Comparison of ENCODE assay signal across 23 cellular contexts in genomic region chr6:54602591-54602990, GRCh38.
"Had no signal": no experiment of that assay in that cellular context is flagged by ENCODE, and none has a peak within 500 bp of the region (broad histone marks: within the 10 kb centered on the region; RNA-seq: fewer than 3 reads in every experiment).

No MANE protein-coding gene starts in this region.

- ATAC-seq: naive thymus-derived CD4-positive, alpha-beta T cell; natural killer cell treated with Interleukin-12 subunit alpha and Interleukin-12 subunit beta and Interleukin-15 and Interleukin-18, amount 100 ng/mL, for 72 hours; right lobe of liver had no signal

- H3K27ac Mint-ChIP-seq: mesothelial cell of epicardium; naive thymus-derived CD4-positive, alpha-beta T cell; natural killer cell treated with Interleukin-12 subunit alpha and Interleukin-12 subunit beta and Interleukin-15 and Interleukin-18, amount 100 ng/mL, for 72 hours; progenitor cell of endocrine pancreas; stimulated activated naive CD8-positive, alpha-beta T cell treated with anti-CD3 and anti-CD28 coated beads, Interleukin-15, Interleukin-2, amounts not matched to agents 100 ng/mL and 50 ng/mL, for 24 hours; type B pancreatic cell had no signal

- H3K36me3 Mint-ChIP-seq: mesothelial cell of epicardium; naive thymus-derived CD4-positive, alpha-beta T cell; natural killer cell treated with Interleukin-12 subunit alpha and Interleukin-12 subunit beta and Interleukin-15 and Interleukin-18, amount 100 ng/mL, for 72 hours; type B pancreatic cell had no signal

- H3K4me3 ChIP-seq: hepatocyte, left ventricle myocardium inferior, lung, ovary, right atrium auricular region, right lobe of liver, smooth muscle cell, tibial nerve, vagina had no signal

- H3K4me3 Mint-ChIP-seq: mesothelial cell of epicardium; naive thymus-derived CD4-positive, alpha-beta T cell; natural killer cell treated with Interleukin-12 subunit alpha and Interleukin-12 subunit beta and Interleukin-15 and Interleukin-18, amount 100 ng/mL, for 72 hours; stimulated activated naive CD8-positive, alpha-beta T cell treated with anti-CD3 and anti-CD28 coated beads, Interleukin-15, Interleukin-2, amounts not matched to agents 100 ng/mL and 50 ng/mL, for 24 hours; type B pancreatic cell had no signal

- DNase-seq: islet precursor cell; left ventricle myocardium inferior; mesendoderm; naive thymus-derived CD4-positive, alpha-beta T cell; ovary; right lobe of liver; stimulated activated CD4-positive, alpha-beta T cell treated with anti-CD3 and anti-CD28 coated beads, Interleukin-12 subunit alpha, Interleukin-12 subunit beta, amount 100 ng/mL, for 4 hours; stimulated activated CD4-positive, alpha-beta T cell treated with anti-CD3 and anti-CD28 coated beads, Interleukin-15, amount 100 ng/mL, for 24 hours; stimulated activated CD4-positive, alpha-beta T cell treated with anti-CD3 and anti-CD28 coated beads, Interleukin-2, amount 100 ng/mL, for 24 hours; stimulated activated CD4-positive, alpha-beta T cell treated with anti-CD3 and anti-CD28 coated beads, Interleukin-4, amount 100 ng/mL, for 1 hour; stimulated activated naive CD4-positive, alpha-beta T cell; substantia nigra had no signal

- H3K9me3 Mint-ChIP-seq: stimulated activated naive CD8-positive, alpha-beta T cell treated with anti-CD3 and anti-CD28 coated beads, Interleukin-15, Interleukin-2, amounts not matched to agents 100 ng/mL and 50 ng/mL, for 24 hours; type B pancreatic cell had no signal

- H3K4me1 Mint-ChIP-seq: naive thymus-derived CD4-positive, alpha-beta T cell had no signal

- H3K27me3 Mint-ChIP-seq: naive thymus-derived CD4-positive, alpha-beta T cell; natural killer cell treated with Interleukin-12 subunit alpha and Interleukin-12 subunit beta and Interleukin-15 and Interleukin-18, amount 100 ng/mL, for 72 hours; progenitor cell of endocrine pancreas; stimulated activated naive CD8-positive, alpha-beta T cell treated with anti-CD3 and anti-CD28 coated beads, Interleukin-15, Interleukin-2, amounts not matched to agents 100 ng/mL and 50 ng/mL, for 24 hours; type B pancreatic cell had no signal
